8 cellular contexts compared by ENCODE assay signal in the genomic region with DNA sequence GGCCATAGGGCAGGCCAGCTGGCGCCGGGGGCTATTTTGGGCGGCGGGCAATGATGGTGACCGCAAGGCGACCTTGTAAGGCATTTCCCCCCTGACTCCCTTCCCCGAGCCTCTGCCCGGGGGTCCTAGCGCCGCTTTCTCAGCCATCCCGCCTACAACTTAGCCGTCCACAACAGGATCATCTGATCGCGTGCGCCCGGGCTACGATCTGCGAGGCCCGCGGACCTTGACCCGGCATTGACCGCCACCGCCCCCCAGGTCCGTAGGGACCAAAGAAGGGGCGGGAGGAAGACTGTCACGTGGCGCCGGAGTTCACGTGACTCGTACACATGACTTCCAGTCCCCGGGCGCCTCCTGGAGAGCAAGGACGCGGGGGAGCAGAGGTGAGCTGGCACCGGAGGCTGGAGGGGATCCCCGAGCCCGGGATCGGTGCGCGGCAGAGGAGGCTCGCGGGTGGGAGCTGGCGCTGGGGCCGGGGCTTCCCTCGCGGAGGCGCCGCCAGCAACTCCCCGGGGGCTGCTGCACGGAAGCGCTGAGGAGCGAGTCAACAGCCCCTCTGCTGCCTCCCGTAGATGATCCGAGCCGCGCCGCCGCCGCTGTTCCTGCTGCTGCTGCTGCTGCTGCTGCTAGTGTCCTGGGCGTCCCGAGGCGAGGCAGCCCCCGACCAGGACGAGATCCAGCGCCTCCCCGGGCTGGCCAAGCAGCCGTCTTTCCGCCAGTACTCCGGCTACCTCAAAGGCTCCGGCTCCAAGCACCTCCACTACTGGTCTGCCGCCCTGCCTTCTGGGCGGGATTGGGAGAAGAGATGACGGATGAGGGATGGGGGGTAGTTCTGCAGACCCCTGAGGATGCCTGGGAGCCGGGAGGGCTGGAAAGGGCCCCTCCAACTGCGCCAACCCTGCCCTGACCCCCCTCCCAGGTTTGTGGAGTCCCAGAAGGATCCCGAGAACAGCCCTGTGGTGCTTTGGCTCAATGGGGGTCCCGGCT. TPM values are rescaled to one million over a fixed set of nuclear protein-coding genes. Genes with fewer than 3 reads are reported as not detected.
DNase-seq lines count a peak whose midpoint lies in the region; ATAC-seq, FAIRE-seq and TF ChIP-seq lines count a peak whose summit lies in the region.

A gene (plus strand): TSS at position 339 of the 987 bp plus-strand sequence. CDS start 234 bp downstream, at position 573.
A gene with protein sequence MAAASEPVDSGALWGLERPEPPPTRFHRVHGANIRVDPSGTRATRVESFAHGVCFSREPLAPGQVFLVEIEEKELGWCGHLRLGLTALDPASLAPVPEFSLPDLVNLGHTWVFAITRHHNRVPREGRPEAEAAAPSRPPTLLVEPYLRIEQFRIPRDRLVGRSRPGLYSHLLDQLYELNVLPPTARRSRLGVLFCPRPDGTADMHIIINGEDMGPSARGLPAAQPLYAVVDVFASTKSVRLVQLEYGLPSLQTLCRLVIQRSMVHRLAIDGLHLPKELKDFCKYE (minus strand): TSS at position 212 of the 987 bp plus-strand sequence. CDS start 217 bp downstream, outside the sequence.

- ATAC-seq in GM19023 (IDR thresholded peaks at IDR 0.05; ENCODE audit: unreplicated experiment) (peak; percentile 76), HG03280 (IDR thresholded peaks at IDR 0.05; ENCODE audit: unreplicated experiment) (peak; percentile 79), HepG2 (peak; percentile 80)

- H3K4me1 ChIP-seq in HepG2 (ENCODE audit: insufficient read depth, low read length), result peaks cover 43% of the 10 kb centered on the region

- H4K20me1 ChIP-seq in HepG2 (ENCODE audit: insufficient read depth, low read length), result no peaks in the 10 kb centered on the region

- no peaks in the 10 kb centered on the region for H3K9me3 Mint-ChIP-seq in dendritic cell treated with granulocyte-macrophage colony-stimulating factor and Interleukin-4, amounts not matched to agents 40 ng/mL and 50 ng/mL, for 4 days

- TF ChIP-seq EP300 in HepG2 (IDR thresholded peaks at IDR 0.05; ENCODE audit: low read depth in 2 of 2, low read length in 2 of 2) (peak; percentile 87 to 97), HepG2 (CRISPR knock-in tag; IDR thresholded peaks at IDR 0.05; ENCODE audit: borderline replicate concordance) (peak; percentile 95)

- in situ Hi-C loops in HepG2 (cut with HindIII; ENCODE audit: extremely low pct_ligation_motif_present, low pct_unique_long_range_greater_than_20kb), result loop anchor here (5.0 kb wide), 2 partner anchors 41 to 71 kb away; a partner anchor contains a TSS

- H3K4me3 ChIP-seq in AG10803 (ENCODE audit: low read length) (peak within 1 kb of the TSS; percentile 79), HepG2 (replicated peaks in 1 of 3; ENCODE audit: insufficient read depth in 1 of 3, low read depth in 2 of 3, low read length in 3 of 3) (peak within 1 kb of the TSS; percentile 86 to 98 (median 96))

- peak; percentile 90 to 94 for TF ChIP-seq POLR2A in HepG2 (IDR thresholded peaks at IDR 0.05; ENCODE audit: insufficient read depth in 1 of 2, low read depth in 2 of 2, low read length in 2 of 2)

- peaks cover 31 to 53% of the 10 kb centered on the region in 2 experiments for H3K36me3 ChIP-seq in HepG2 (replicated peaks in 1 of 2; ENCODE audit: control insufficient read depth in 1 of 2, insufficient read depth in 2 of 2, low read length in 2 of 2)

- peaks cover 75% of the 10 kb centered on the region for H3K36me3 Mint-ChIP-seq in dendritic cell treated with granulocyte-macrophage colony-stimulating factor and Interleukin-4, amounts not matched to agents 40 ng/mL and 50 ng/mL, for 4 days (ENCODE audit: low read depth)

- H2AFZ ChIP-seq in HepG2 (ENCODE audit: low read length), result no peak within 1 kb of the TSS

- peaks cover 44% of the 10 kb centered on the region for H3K4me1 Mint-ChIP-seq in dendritic cell treated with granulocyte-macrophage colony-stimulating factor and Interleukin-4, amounts not matched to agents 40 ng/mL and 50 ng/mL, for 4 days (ENCODE audit: low read depth)

- POLR2A ChIA-PET in HepG2 (lab: Yijun Ruan, JAX), result interaction anchor here (0.7 to 8.1 kb wide), 25 partner anchors 10 to 99 kb away, joined by 3 to 164 read pairs (median 9); a partner anchor contains a TSS

- H3K4me2 ChIP-seq in HepG2 (ENCODE audit: low read depth, low read length), result peak within 1 kb of the TSS; percentile 85

- CTCF ChIA-PET in HepG2 (lab: Yijun Ruan, JAX; ENCODE audit: low intra/inter-chr PET ratio, low total read pairs), result interaction anchor here (1.2 to 2.6 kb wide), 3 partner anchors 67 to 92 kb away, joined by 3 to 19 read pairs (median 4); no protein-coding TSS in a partner anchor

- TF ChIP-seq CTCF in AG10803 (conservative IDR thresholded peaks at IDR 0.05; ENCODE audit: low read length), result no peak
- TF ChIP-seq CTCF in HepG2 (CRISPR knock-in tag; IDR thresholded peaks at IDR 0.05), result peak; percentile 79

- peak; percentile 66 for TF ChIP-seq RAD21 in HepG2 (CRISPR knock-in tag; IDR thresholded peaks at IDR 0.05)

- peak within 1 kb of the TSS; percentile 85 for H3K4me3 Mint-ChIP-seq in dendritic cell treated with granulocyte-macrophage colony-stimulating factor and Interleukin-4, amounts not matched to agents 40 ng/mL and 50 ng/mL, for 4 days

- FAIRE-seq in HepG2 (lab: Jason Lieb, UNC), result peak; percentile 77

- no peaks in the 10 kb centered on the region for H3K27me3 Mint-ChIP-seq in dendritic cell treated with granulocyte-macrophage colony-stimulating factor and Interleukin-4, amounts not matched to agents 40 ng/mL and 50 ng/mL, for 4 days

- WGBS in HepG2 (ENCODE audit: low lambda C conversion rate), result 2% methylated on average over 44 of the region's 77 CpGs

- H3K79me2 ChIP-seq in HepG2 (ENCODE audit: insufficient read depth, low read length), result peaks cover 32% of the 10 kb centered on the region

- H3K27ac Mint-ChIP-seq in dendritic cell treated with granulocyte-macrophage colony-stimulating factor and Interleukin-4, amounts not matched to agents 40 ng/mL and 50 ng/mL, for 4 days, result peak within 1 kb of the TSS; percentile 84

- H3K27me3 ChIP-seq in HepG2 (ENCODE audit: control insufficient read depth in 1 of 2, insufficient read depth in 2 of 2, low read length in 2 of 2), result no peaks in the 10 kb centered on the region

- peak within 1 kb of the TSS; percentile 87 for H3K9ac ChIP-seq in HepG2 (ENCODE audit: insufficient read depth, low read depth, low read length)

- no TSS peak for BruUV-seq in HepG2 (replicated peaks; lab: Mats Ljungman, UMichigan)

- intact Hi-C loops in dendritic cell treated with granulocyte-macrophage colony-stimulating factor and Interleukin-4, amounts not matched to agents 40 ng/mL and 50 ng/mL, for 4 days (cut with micrococcal nuclease), result loop anchor here (1.0 kb wide), 1 partner anchor 43 kb away; a partner anchor contains a TSS
- intact Hi-C loops in HepG2 (cut with micrococcal nuclease; ENCODE audit: unreplicated experiment), result loop anchor here (1.0 to 2.0 kb wide), 8 partner anchors 10 to 72 kb away; a partner anchor contains a TSS

- DNase-seq in AG10803 (ENCODE audit: low read depth) (peak; percentile 92), NCI-H510A treated with DMSO at 0.1 percent for 48 hours (lab: John Stamatoyannopoulos, UW) (peak; percentile 75), HepG2 (ENCODE audit: low spot score) (peak; percentile 98)
- peak; percentile 76 to 84 for DNase-seq in activated CD4-positive, alpha-beta T cell treated with anti-CD3 and anti-CD28 coated beads, Interleukin-2, amount 50 U/mL, for 24 hours (ENCODE audit: low read depth in 1 of 2, low spot score in 1 of 2)
- peak; percentile 78 for DNase-seq in stimulated activated CD4-positive, alpha-beta T cell treated with anti-CD3 and anti-CD28 coated beads, Interleukin-2, amount 100 ng/mL, for 48 hours

- H3K27ac ChIP-seq in HepG2 (ENCODE audit: extremely low read length, insufficient read depth, low read length), result peak within 1 kb of the TSS; percentile 87

- H3K9me3 ChIP-seq in HepG2 (ENCODE audit: low read length), result no peaks in the 10 kb centered on the region

RNA-seq across cellular contexts. Expression of the first gene that starts in this region (rescaled TPM):
- 63.8 and 202 TPM in 2 replicates for total RNA-seq in HepG2 (2016; rRNA removed; fragmentation: Illumina TruSeq; extraction: Trizol)
- total RNA-seq in HepG2 (2016; cell fraction: cytosol; rRNA removed; fragmentation: Illumina TruSeq; extraction: Trizol; ENCODE audit: low read depth), result 83.9 and 87.3 TPM in 2 replicates
- 57.2 and 212 TPM in 2 replicates for total RNA-seq in HepG2 (2016; cell fraction: insoluble cytoplasmic fraction; rRNA removed; fragmentation: Illumina TruSeq; extraction: Trizol)
- 50.4 and 53.1 TPM in 2 replicates for total RNA-seq in HepG2 (2016; cell fraction: membrane; rRNA removed; fragmentation: Illumina TruSeq; extraction: Trizol)
- total RNA-seq in HepG2 (2016; cell fraction: nucleus; rRNA removed; fragmentation: Illumina TruSeq; extraction: Trizol), result 213 and 263 TPM in 2 replicates
- polyA plus RNA-seq in HepG2 (2011; rRNA removed), result 222 and 231 TPM in 2 replicates
- 240 and 265 TPM in 2 replicates for polyA plus RNA-seq in HepG2 (2011; cell fraction: cytosol; rRNA removed)
- 851 and 910 TPM in 2 replicates for polyA plus RNA-seq in HepG2 (2011; cell fraction: nucleus; rRNA removed)
- polyA plus RNA-seq in HepG2 (2012), result 102 and 105 TPM in 2 replicates
- polyA plus RNA-seq in HepG2 (2016; cell fraction: cytosol; fragmentation: Illumina TruSeq; extraction: Trizol; ENCODE audit: low read depth), result 37.4 and 39.2 TPM in 2 replicates
- 82.4 and 101 TPM in 2 replicates for polyA plus RNA-seq in HepG2 (2016; cell fraction: insoluble cytoplasmic fraction; fragmentation: Illumina TruSeq; extraction: Trizol; ENCODE audit: low read depth)
- 45.6 and 51.6 TPM in 2 replicates for polyA plus RNA-seq in HepG2 (2016; cell fraction: membrane; fragmentation: Illumina TruSeq; extraction: Trizol; ENCODE audit: low read depth)
- polyA plus RNA-seq in HepG2 (2016; cell fraction: nucleus; fragmentation: Illumina TruSeq; extraction: Trizol; ENCODE audit: insufficient read depth, low read depth), result 573 and 587 TPM in 2 replicates
- polyA minus RNA-seq in HepG2 (2011; rRNA and poly(A)+ RNA removed; ENCODE audit: low replicate concordance), result 289 and 410 TPM in 2 replicates
- polyA minus RNA-seq in HepG2 (2011; cell fraction: cytosol; rRNA and poly(A)+ RNA removed), result 109 and 118 TPM in 2 replicates
- polyA minus RNA-seq in HepG2 (2011; cell fraction: nucleus; rRNA and poly(A)+ RNA removed), result 292 and 323 TPM in 2 replicates

RNA-seq across cellular contexts. Expression of the second gene that starts in this region (rescaled TPM):
- 4.1 and 9.7 TPM in 2 replicates for total RNA-seq in HepG2 (2016; rRNA removed; fragmentation: Illumina TruSeq; extraction: Trizol)
- total RNA-seq in HepG2 (2016; cell fraction: cytosol; rRNA removed; fragmentation: Illumina TruSeq; extraction: Trizol; ENCODE audit: low read depth), result 6.7 and 8.8 TPM in 2 replicates
- total RNA-seq in HepG2 (2016; cell fraction: insoluble cytoplasmic fraction; rRNA removed; fragmentation: Illumina TruSeq; extraction: Trizol), result 6.0 and 9.5 TPM in 2 replicates
- total RNA-seq in HepG2 (2016; cell fraction: membrane; rRNA removed; fragmentation: Illumina TruSeq; extraction: Trizol), result 7.3 and 9.1 TPM in 2 replicates
- total RNA-seq in HepG2 (2016; cell fraction: nucleus; rRNA removed; fragmentation: Illumina TruSeq; extraction: Trizol), result 14.4 and 18.5 TPM in 2 replicates
- 7.2 and 12.2 TPM in 2 replicates for polyA plus RNA-seq in HepG2 (2011; rRNA removed)
- polyA plus RNA-seq in HepG2 (2011; cell fraction: cytosol; rRNA removed), result 3.7 and 6.3 TPM in 2 replicates
- polyA plus RNA-seq in HepG2 (2011; cell fraction: nucleus; rRNA removed), result 57.9 and 58.9 TPM in 2 replicates
- polyA plus RNA-seq in HepG2 (2012), result 4.2 and 4.6 TPM in 2 replicates
- 4.1 and 4.3 TPM in 2 replicates for polyA plus RNA-seq in HepG2 (2016; cell fraction: cytosol; fragmentation: Illumina TruSeq; extraction: Trizol; ENCODE audit: low read depth)
- 4.2 and 4.9 TPM in 2 replicates for polyA plus RNA-seq in HepG2 (2016; cell fraction: insoluble cytoplasmic fraction; fragmentation: Illumina TruSeq; extraction: Trizol; ENCODE audit: low read depth)
- 3.9 and 4.0 TPM in 2 replicates for polyA plus RNA-seq in HepG2 (2016; cell fraction: membrane; fragmentation: Illumina TruSeq; extraction: Trizol; ENCODE audit: low read depth)
- polyA plus RNA-seq in HepG2 (2016; cell fraction: nucleus; fragmentation: Illumina TruSeq; extraction: Trizol; ENCODE audit: insufficient read depth, low read depth), result 18.5 and 19.4 TPM in 2 replicates
- polyA minus RNA-seq in HepG2 (2011; rRNA and poly(A)+ RNA removed; ENCODE audit: low replicate concordance), result 1.3 and 16.0 TPM in 2 replicates
- polyA minus RNA-seq in HepG2 (2011; cell fraction: cytosol; rRNA and poly(A)+ RNA removed), result 1.9 and 2.1 TPM in 2 replicates
- 24.2 and 27.4 TPM in 2 replicates for polyA minus RNA-seq in HepG2 (2011; cell fraction: nucleus; rRNA and poly(A)+ RNA removed)

Comparison
In these comparisons a context has a peak if more than half of its experiments do, and no peak if none do; other contexts are left out.
1. Peak in every context shown above with its lines: DNase-seq, ATAC-seq, H3K4me3 ChIP-seq and H3K27ac ChIP-seq.